Comparison of ENCODE assay signal across 1 cellular context in genomic region chr16:89037261-89038152, GRCh38.
TF ChIP-seq lines count a peak whose summit lies in the region.

No MANE protein-coding gene starts in this region.

TF ChIP-seq in WTC11, 78 proteins besides CTCF, POLR2A, EP300 and RAD21 (continued from another document):
- TF ChIP-seq ZNF425 (CRISPR knock-in tag; conservative IDR thresholded peaks at IDR 0.05) (no peak), GABPB1 (CRISPR knock-in tag; IDR thresholded peaks at IDR 0.05) (no peak), ATF6 (CRISPR knock-in tag; IDR thresholded peaks at IDR 0.05) (no peak), FOXJ3 (CRISPR knock-in tag; IDR thresholded peaks at IDR 0.05; ENCODE audit: borderline replicate concordance) (no peak), ZNF416 (CRISPR knock-in tag; IDR thresholded peaks at IDR 0.05) (no peak), SMAD3 (CRISPR knock-in tag; IDR thresholded peaks at IDR 0.05; ENCODE audit: borderline replicate concordance) (no peak), FOXP4 (CRISPR knock-in tag; IDR thresholded peaks at IDR 0.05) (peak; percentile 86), NFYB (CRISPR knock-in tag; conservative IDR thresholded peaks at IDR 0.05; ENCODE audit: low read depth) (peak; percentile 26; the same call in 1 of the 2 replicates), RORB (CRISPR knock-in tag; IDR thresholded peaks at IDR 0.05) (no peak), MAX (CRISPR knock-in tag; IDR thresholded peaks at IDR 0.05) (peak; percentile 16; the same call in 1 of the 2 replicates), MYBL2 (CRISPR knock-in tag; IDR thresholded peaks at IDR 0.05) (peak; percentile 58; the same call in 1 of the 2 replicates), AR (CRISPR knock-in tag; IDR thresholded peaks at IDR 0.05) (no peak), AFF4 (CRISPR knock-in tag; IDR thresholded peaks at IDR 0.05; ENCODE audit: borderline replicate concordance) (no peak), ZNF263 (CRISPR knock-in tag; IDR thresholded peaks at IDR 0.05; ENCODE audit: low read depth) (0 out of 2 replicates have a peak, but pooled peaks have one; percentile 21), FOXK1 (CRISPR knock-in tag; IDR thresholded peaks at IDR 0.05) (0 out of 2 replicates have a peak, but pooled peaks have one; percentile 50)
TF ChIP-seq in WTC11: peak in this region for 32.
